8 cellular contexts compared by ENCODE assay signal in genomic region chr1:120557597-120558302, GRCh38.
DNase-seq lines count a peak whose midpoint lies in the region; ATAC-seq and TF ChIP-seq lines count a peak whose summit lies in the region.
"Not testable (repeated sequence)": the region's sequence is repeated elsewhere in the genome, so short reads cannot be mapped to it uniquely, and the experiment has no call there.

No MANE protein-coding gene starts in this region.

- TF ChIP-seq POLR2A in sigmoid colon (IDR thresholded peaks at IDR 0.05), result not testable (repeated sequence)

- DNase-seq in AG08395 (ENCODE audit: low spot score) (peak; percentile 0), fibroblast of villous mesenchyme (ENCODE audit: low read depth) (peak; percentile 14)
- DNase-seq in SK-N-MC (ENCODE audit: low read depth, low spot score); astrocyte of the cerebellum (ENCODE audit: low read depth); lung (ENCODE audit: low spot score); sigmoid colon: not testable (repeated sequence)

- peak; percentile 2 for ATAC-seq in GM19324 (IDR thresholded peaks at IDR 0.05; ENCODE audit: low FRiP score, unreplicated experiment)
- ATAC-seq in HG03520 (IDR thresholded peaks at IDR 0.05; ENCODE audit: unreplicated experiment), result peak; percentile 2
- peak; percentile 2 for ATAC-seq in lung (ENCODE audit: insufficient read depth, low FRiP score)

- TF ChIP-seq CTCF in astrocyte of the cerebellum (IDR thresholded peaks at IDR 0.05; ENCODE audit: low read depth, low read length, missing control alignments); fibroblast of villous mesenchyme (IDR thresholded peaks at IDR 0.05; ENCODE audit: insufficient read depth, low read depth, low read length); lung (IDR thresholded peaks at IDR 0.05; ENCODE audit: control extremely low read depth, extremely low read depth); sigmoid colon (IDR thresholded peaks at IDR 0.05): not testable (repeated sequence)

- not testable (repeated sequence) for H3K27ac ChIP-seq in SK-N-MC; lung (ENCODE audit: low read depth in 1 of 2, low read length in 1 of 2)
- H3K27ac ChIP-seq in sigmoid colon, result peak overlapping the region; percentile 68 to 77 (median 74)

- not testable (repeated sequence) for H3K27me3 ChIP-seq in lung (ENCODE audit: control insufficient read depth, insufficient read depth); sigmoid colon

- H3K4me3 ChIP-seq in SK-N-MC, result peak overlapping the region; percentile 75
- H3K4me3 ChIP-seq in astrocyte of the cerebellum (ENCODE audit: low read depth, low read length), result peak overlapping the region; percentile 44
- H3K4me3 ChIP-seq in fibroblast of villous mesenchyme (ENCODE audit: low read depth, low read length), result peak overlapping the region; percentile 65
- H3K4me3 ChIP-seq in lung, result not testable (repeated sequence)
- peak overlapping the region; percentile 43 to 54 (median 52) for H3K4me3 ChIP-seq in sigmoid colon

- H3K36me3 ChIP-seq in SK-N-MC (ENCODE audit: insufficient read depth, low read length); lung (ENCODE audit: control insufficient read depth in 2 of 2, insufficient read depth in 2 of 2, low read length in 2 of 2); sigmoid colon: not testable (repeated sequence)

- in situ Hi-C loops in astrocyte of the cerebellum (cut with HindIII; ENCODE audit: low sequenced_read_pairs), result not testable (repeated sequence)

- not testable (repeated sequence) for H3K9me3 ChIP-seq in SK-N-MC (ENCODE audit: low read depth, low read length); lung (ENCODE audit: control insufficient read depth in 2 of 2, insufficient read depth in 1 of 2, low read length in 1 of 2); sigmoid colon

- not testable (repeated sequence) for TF ChIP-seq EP300 in sigmoid colon (IDR thresholded peaks at IDR 0.05)

- not testable (repeated sequence) for H3K9ac ChIP-seq in SK-N-MC (ENCODE audit: insufficient read length)

- H3K4me1 ChIP-seq in lung (ENCODE audit: control insufficient read depth in 2 of 2, insufficient read depth in 2 of 2, low read length in 2 of 2); sigmoid colon: not testable (repeated sequence)

- intact Hi-C loops in sigmoid colon (cut with DNase I), result not testable (repeated sequence)

- 0 to 1% methylated on average over 17 to 19 of the region's 46 CpGs for WGBS in lung, 2 donors
- WGBS in sigmoid colon, 2 donors, result 0 to 1% methylated on average over 10 to 19 of the region's 46 CpGs
